In genomic region chr14:22549981-22550670, GRCh38 we compare ENCODE assay signal across 9 cellular contexts. TPM values are rescaled to one million over a fixed set of nuclear protein-coding genes. Genes with fewer than 3 reads are reported as not detected.
DNase-seq lines count a peak whose midpoint lies in the region; ATAC-seq, FAIRE-seq and TF ChIP-seq lines count a peak whose summit lies in the region.
"Had no signal": no experiment of that assay in that cellular context is flagged by ENCODE, and none has a peak within 500 bp of the region (broad histone marks: within the 10 kb centered on the region; RNA-seq: fewer than 3 reads in every experiment).

No MANE protein-coding gene starts in this region.

- no peak overlapping the region for H3K4me3 Mint-ChIP-seq in type B pancreatic cell

- intact Hi-C loops in mucosa of descending colon (cut with DNase I, micrococcal nuclease) = no loop called here

- no peaks in the 10 kb centered on the region for H3K9me3 ChIP-seq in BLaER1 treated with 17β-estradiol and CSF1 and Interleukin-3, amounts not matched to agents 10 nM and 100 nM (replicated peaks in 1 of 11)
- H3K9me3 ChIP-seq in HUES6 (ENCODE audit: control insufficient read depth, insufficient read depth, low read depth, low read length) (no peaks in the 10 kb centered on the region), mucosa of descending colon (no peaks in the 10 kb centered on the region)

- H3K27ac ChIP-seq in BLaER1 treated with 17β-estradiol and CSF1 and Interleukin-3, amounts not matched to agents 10 nM and 100 nM = peak overlapping the region in 10 of 11 experiments; percentile 30 to 100 (median 100); a peak in 20 of 22 replicates
- H3K27ac ChIP-seq in HUES6 (ENCODE audit: low read depth, low read length) = peak overlapping the region; percentile 46

- peak; percentile 82 for DNase-seq in activated CD8-positive, alpha-beta memory T cell treated with anti-CD3 and anti-CD28 coated beads, Interleukin-2, amount 50 U/mL, for 48 hours
- DNase-seq in mucosa of descending colon (no peak), type B pancreatic cell (ENCODE audit: extremely low spot score, unreplicated experiment) (no peak), NCI-H1417 treated with DMSO at 0.1 percent for 48 hours (lab: John Stamatoyannopoulos, UW) (no peak), H54 (ENCODE audit: insufficient read length, low spot score) (no peak)

- no peak for TF ChIP-seq POLR2A in H54 (IDR thresholded peaks at IDR 0.05; ENCODE audit: low read depth, low read length)

- H3K4me3 ChIP-seq in BLaER1 treated with 17β-estradiol and CSF1 and Interleukin-3, amounts not matched to agents 10 nM and 100 nM = peak overlapping the region in 8 of 10 experiments; percentile 36 to 61 (median 52); a peak in 16 of 20 replicates
- H3K4me3 ChIP-seq in HUES6 (ENCODE audit: low read depth, low read length) (no peak overlapping the region), mucosa of descending colon (no peak overlapping the region)

- H3K4me1 Mint-ChIP-seq in type B pancreatic cell (ENCODE audit: unreplicated experiment) = peaks cover 43% of the 10 kb centered on the region

- H3K9me3 Mint-ChIP-seq in type B pancreatic cell = no peaks in the 10 kb centered on the region

- H4K20me1 ChIP-seq in BLaER1 treated with 17β-estradiol and CSF1 and Interleukin-3, amounts not matched to agents 10 nM and 100 nM = no peaks in the 10 kb centered on the region

- H3K27me3 ChIP-seq in BLaER1 treated with 17β-estradiol and CSF1 and Interleukin-3, amounts not matched to agents 10 nM and 100 nM = no peaks in the 10 kb centered on the region
- no peaks in the 10 kb centered on the region for H3K27me3 ChIP-seq in HUES6 (ENCODE audit: control insufficient read depth, insufficient read depth, low read length)

- no peak overlapping the region for H3K27ac Mint-ChIP-seq in type B pancreatic cell

- FAIRE-seq in H54 (lab: Jason Lieb, UNC) = no peak
- FAIRE-seq: endometrium had no signal

- H3K4me2 ChIP-seq in BLaER1 treated with 17β-estradiol and CSF1 and Interleukin-3, amounts not matched to agents 10 nM and 100 nM = peak overlapping the region; percentile 78 to 98 (median 94)

- peaks cover 0 to 89% (median 14%) of the 10 kb centered on the region in 11 experiments; a peak in 11 of 22 replicates for H3K36me3 ChIP-seq in BLaER1 treated with 17β-estradiol and CSF1 and Interleukin-3, amounts not matched to agents 10 nM and 100 nM
- no peaks in the 10 kb centered on the region for H3K36me3 ChIP-seq in HUES6 (ENCODE audit: control insufficient read depth, insufficient read depth, low read length)
- H3K36me3 ChIP-seq in mucosa of descending colon (ENCODE audit: low read depth) = no peaks in the 10 kb centered on the region

- H3K9ac ChIP-seq in BLaER1 treated with 17β-estradiol and CSF1 and Interleukin-3, amounts not matched to agents 10 nM and 100 nM = peak overlapping the region; percentile 18 to 99 (median 96); a peak in 20 of 22 replicates
- H3K9ac ChIP-seq in HUES6 (ENCODE audit: low read length) = peak overlapping the region; percentile 21

- H3K36me3 Mint-ChIP-seq in type B pancreatic cell = no peaks in the 10 kb centered on the region

- ATAC-seq in GM19467 (IDR thresholded peaks at IDR 0.05; ENCODE audit: unreplicated experiment) = peak; percentile 48
- ATAC-seq in mucosa of descending colon = peak; percentile 21

- H3K27me3 Mint-ChIP-seq in type B pancreatic cell = peaks cover 26% of the 10 kb centered on the region

- TF ChIP-seq CTCF in mucosa of descending colon (IDR thresholded peaks at IDR 0.05) (no peak), type B pancreatic cell (conservative IDR thresholded peaks at IDR 0.05) (no peak)

- H3K4me1 ChIP-seq in BLaER1 treated with 17β-estradiol and CSF1 and Interleukin-3, amounts not matched to agents 10 nM and 100 nM = peaks cover 82 to 100% (median 99%) of the 10 kb centered on the region in 10 experiments
- H3K4me1 ChIP-seq in HUES6 (ENCODE audit: control insufficient read depth, insufficient read depth, low read length) (peaks cover 43% of the 10 kb centered on the region), mucosa of descending colon (ENCODE audit: low read depth) (peaks cover 5% of the 10 kb centered on the region)

RNA-seq across cellular contexts. Expression of gene DAD1, which starts 38.9 kb away (rescaled TPM):
- 100 to 1,000 TPM; 124 to 148 (median 140) TPM for total RNA-seq in mucosa of descending colon
- total RNA-seq in type B pancreatic cell (ENCODE audit: low replicate concordance) = 191 and 228 TPM in 2 replicates

RNA-seq across cellular contexts. Expression of gene ABHD4, which starts 48.0 kb away (rescaled TPM):
- total RNA-seq in mucosa of descending colon (10 to 100 TPM; 19.3 to 28.4 (median 26.3) TPM), type B pancreatic cell (ENCODE audit: low replicate concordance) (34.1 and 71.0 TPM in 2 replicates)

Comparison
In these comparisons a context has a peak if more than half of its experiments do, and no peak if none do; other contexts are left out.
1. H3K4me3 ChIP-seq: peak in BLaER1 treated with 17β-estradiol and CSF1 and Interleukin-3, amounts not matched to agents 10 nM and 100 nM (8 of 10); none in HUES6 (single experiment) and mucosa of descending colon (single experiment).